ENCODE assay signal across 14 cellular contexts in genomic region chr11:83115551-83115950, GRCh38. TPM values are rescaled to one million over a fixed set of nuclear protein-coding genes. Genes with fewer than 3 reads are reported as not detected.
DNase-seq lines count a peak whose midpoint lies in the region; ATAC-seq and TF ChIP-seq lines count a peak whose summit lies in the region.
"Had no signal": no experiment of that assay in that cellular context is flagged by ENCODE, and none has a peak within 500 bp of the region (broad histone marks: within the 10 kb centered on the region; RNA-seq: fewer than 3 reads in every experiment).

No MANE protein-coding gene starts in this region.

- H3K27ac ChIP-seq in right lobe of liver (peak overlapping the region in 2 of 3 donors; percentile 12 to 50), thyroid gland (peak overlapping the region in 1 of 3 donors; percentile 42)
- H3K27ac ChIP-seq: KMS-11 had no signal

- H3K27me3 Mint-ChIP-seq in activated naive CD4-positive, alpha-beta T cell treated with anti-CD3 and anti-CD28 coated beads, Interleukin-2, amount 50 U/mL, for 24 hours: no peaks in the 10 kb centered on the region
- no peaks in the 10 kb centered on the region for H3K27me3 Mint-ChIP-seq in activated naive CD8-positive, alpha-beta T cell treated with anti-CD3 and anti-CD28 coated beads, Interleukin-2, amount 50 U/mL, for 24 hours
- H3K27me3 Mint-ChIP-seq: activated CD4-positive, alpha-beta memory T cell treated with anti-CD3 and anti-CD28 coated beads, Interleukin-2, amount 10 ng/mL, durations not matched to agents 7 days and 5 days had no signal

- peaks cover 6% of the 10 kb centered on the region for H3K36me3 Mint-ChIP-seq in activated naive CD4-positive, alpha-beta T cell treated with anti-CD3 and anti-CD28 coated beads, Interleukin-2, amount 50 U/mL, for 24 hours
- H3K36me3 Mint-ChIP-seq in activated naive CD8-positive, alpha-beta T cell treated with anti-CD3 and anti-CD28 coated beads, Interleukin-2, amount 50 U/mL, for 24 hours (ENCODE audit: low read depth): no peaks in the 10 kb centered on the region

- WGBS in right lobe of liver (ENCODE audit: insufficient coverage, low coverage, low lambda C conversion rate, missing lambda C conversion rate): 29% methylated on average over 5 of the region's 5 CpGs
- WGBS in thyroid gland, 2 donors: 4 to 22% methylated on average over 5 of the region's 5 CpGs

- no peak for ATAC-seq in activated naive CD8-positive, alpha-beta T cell treated with anti-CD3 and anti-CD28 coated beads, Interleukin-2, amount 50 U/mL, for 24 hours
- ATAC-seq in right lobe of liver: peak; percentile 30 to 52 (median 43)
- ATAC-seq: PC-3 had no signal

- peak overlapping the region; percentile 58 for H3K4me3 Mint-ChIP-seq in activated naive CD4-positive, alpha-beta T cell treated with anti-CD3 and anti-CD28 coated beads, Interleukin-2, amount 50 U/mL, for 24 hours
- H3K4me3 Mint-ChIP-seq in activated naive CD8-positive, alpha-beta T cell treated with anti-CD3 and anti-CD28 coated beads, Interleukin-2, amount 50 U/mL, for 24 hours: peak overlapping the region; percentile 48

- no peaks in the 10 kb centered on the region for H3K9me3 ChIP-seq in right lobe of liver
- H3K9me3 ChIP-seq in thyroid gland: no peaks in the 10 kb centered on the region
- H3K9me3 ChIP-seq: adrenal gland had no signal

- no peaks in the 10 kb centered on the region for H3K27me3 ChIP-seq in right lobe of liver
- H3K27me3 ChIP-seq in thyroid gland: no peaks in the 10 kb centered on the region
- H3K27me3 ChIP-seq: adrenal gland had no signal

- TF ChIP-seq CTCF in right lobe of liver (IDR thresholded peaks at IDR 0.05) (no peak), thyroid gland (IDR thresholded peaks at IDR 0.05) (no peak)

- H3K4me3 ChIP-seq in right lobe of liver (no peak overlapping the region), thyroid gland (replicated peaks in 1 of 3) (no peak overlapping the region)
- H3K4me3 ChIP-seq: adrenal gland had no signal

- TF ChIP-seq POLR2A in right lobe of liver (IDR thresholded peaks at IDR 0.05) (no peak), thyroid gland (IDR thresholded peaks at IDR 0.05) (no peak)

- H3K36me3 ChIP-seq in right lobe of liver: no peaks in the 10 kb centered on the region
- H3K36me3 ChIP-seq in thyroid gland: no peaks in the 10 kb centered on the region
- H3K36me3 ChIP-seq: adrenal gland had no signal

- no peaks in the 10 kb centered on the region for H3K9me3 Mint-ChIP-seq in activated naive CD4-positive, alpha-beta T cell treated with anti-CD3 and anti-CD28 coated beads, Interleukin-2, amount 50 U/mL, for 24 hours
- no peaks in the 10 kb centered on the region for H3K9me3 Mint-ChIP-seq in activated naive CD8-positive, alpha-beta T cell treated with anti-CD3 and anti-CD28 coated beads, Interleukin-2, amount 50 U/mL, for 24 hours
- H3K9me3 Mint-ChIP-seq: activated CD4-positive, alpha-beta memory T cell treated with anti-CD3 and anti-CD28 coated beads, Interleukin-2, amount 10 ng/mL, durations not matched to agents 7 days and 5 days had no signal

- intact Hi-C loops in right lobe of liver (cut with DNase I) (no loop called here), thyroid gland (cut with DNase I) (no loop called here)

- no peak for DNase-seq in activated naive CD4-positive, alpha-beta T cell (lab: John Stamatoyannopoulos, UW)
- no peak for DNase-seq in activated naive CD8-positive, alpha-beta T cell treated with anti-CD3 and anti-CD28 coated beads, Interleukin-2, amount 50 U/mL, for 24 hours
- DNase-seq in right lobe of liver (no peak), thyroid gland (peak; percentile 54), OCI-M2 (lab: John Stamatoyannopoulos, UW; ENCODE audit: unreplicated experiment) (no peak), mesenteric fat pad (ENCODE audit: low spot score) (no peak), NCI-H526 (lab: John Stamatoyannopoulos, UW) (no peak)
- DNase-seq: activated CD4-positive, alpha-beta memory T cell treated with anti-CD3 and anti-CD28 coated beads, Interleukin-2, amount 10 ng/mL, durations not matched to agents 7 days and 5 days; DMS53; NCI-H2029 treated with DMSO at 0.1 percent for 48 hours; PC-3 had no signal

- H3K4me1 ChIP-seq in right lobe of liver: peaks cover 0 to 37% (median 6%) of the 10 kb centered on the region in 4 donors
- peaks cover 0 to 11% of the 10 kb centered on the region in 2 donors for H3K4me1 ChIP-seq in thyroid gland

- H3K4me1 Mint-ChIP-seq in activated naive CD4-positive, alpha-beta T cell treated with anti-CD3 and anti-CD28 coated beads, Interleukin-2, amount 50 U/mL, for 24 hours: peaks cover 59% of the 10 kb centered on the region
- H3K4me1 Mint-ChIP-seq in activated naive CD8-positive, alpha-beta T cell treated with anti-CD3 and anti-CD28 coated beads, Interleukin-2, amount 50 U/mL, for 24 hours: peaks cover 42% of the 10 kb centered on the region

- no peak overlapping the region for H3K27ac Mint-ChIP-seq in activated naive CD4-positive, alpha-beta T cell treated with anti-CD3 and anti-CD28 coated beads, Interleukin-2, amount 50 U/mL, for 24 hours
- no peak overlapping the region for H3K27ac Mint-ChIP-seq in activated naive CD8-positive, alpha-beta T cell treated with anti-CD3 and anti-CD28 coated beads, Interleukin-2, amount 50 U/mL, for 24 hours
- H3K27ac Mint-ChIP-seq: activated CD4-positive, alpha-beta memory T cell treated with anti-CD3 and anti-CD28 coated beads, Interleukin-2, amount 10 ng/mL, durations not matched to agents 7 days and 5 days had no signal

RNA-seq across cellular contexts. Expression of gene PCF11, which starts 41.4 kb away (rescaled TPM):
- 10 to 100 TPM; 16.0 to 23.1 (median 18.9) TPM for total RNA-seq in right lobe of liver
- total RNA-seq in thyroid gland: 100 to 1,000 TPM in 3 of 4 donors, 10 to 100 TPM in 1; 77.2 to 168 (median 112) TPM
- total RNA-seq in mesenteric fat pad: 51.7 TPM

RNA-seq across cellular contexts. Expression of gene RAB30, which starts 43.9 kb away (rescaled TPM):
- total RNA-seq in right lobe of liver (1 to 10 TPM; 4.1 to 9.6 (median 6.7) TPM), thyroid gland (10 to 100 TPM; 12.0 to 30.0 (median 22.8) TPM), mesenteric fat pad (33.9 TPM)

Comparison
In these comparisons a context has a peak if more than half of its experiments do, and no peak if none do; other contexts are left out.
1. DNase-seq: peak in thyroid gland (2 of 2); none in activated naive CD4-positive, alpha-beta T cell (0 of 4), activated naive CD8-positive, alpha-beta T cell treated with anti-CD3 and anti-CD28 coated beads, Interleukin-2, amount 50 U/mL, for 24 hours (single experiment), right lobe of liver (0 of 3), OCI-M2 (single experiment), mesenteric fat pad (single experiment) and NCI-H526 (0 of 2).